In the genomic region with DNA sequence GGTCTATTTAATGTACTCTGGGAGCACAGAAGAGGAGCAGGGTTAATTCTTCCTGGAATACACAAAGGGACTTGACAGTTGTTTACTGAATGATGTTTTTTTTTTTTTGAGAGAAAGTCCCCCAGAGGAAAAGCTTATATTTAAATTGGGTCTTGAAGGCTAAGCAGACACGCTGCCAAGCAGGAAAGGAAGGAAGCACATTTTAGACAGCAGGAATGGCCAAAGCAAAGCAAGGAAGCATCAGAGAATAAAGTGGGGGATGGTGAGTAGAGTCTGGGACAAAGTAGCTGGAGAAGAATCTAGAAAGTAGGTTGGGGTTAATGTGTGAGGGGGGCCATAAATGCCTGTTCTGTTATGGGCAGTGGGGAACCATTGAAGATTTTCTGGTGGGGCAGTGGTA, we compare ENCODE assay signal across 2 cellular contexts.
TF ChIP-seq lines count a peak whose summit lies in the region.

No MANE protein-coding gene starts in this region.

TF ChIP-seq in WTC11, 78 proteins besides CTCF, POLR2A, EP300 and RAD21:
- no peak for TF ChIP-seq IRF2 (CRISPR knock-in tag; IDR thresholded peaks at IDR 0.05; ENCODE audit: borderline replicate concordance, low read depth)
- TF ChIP-seq, protein P1, sequence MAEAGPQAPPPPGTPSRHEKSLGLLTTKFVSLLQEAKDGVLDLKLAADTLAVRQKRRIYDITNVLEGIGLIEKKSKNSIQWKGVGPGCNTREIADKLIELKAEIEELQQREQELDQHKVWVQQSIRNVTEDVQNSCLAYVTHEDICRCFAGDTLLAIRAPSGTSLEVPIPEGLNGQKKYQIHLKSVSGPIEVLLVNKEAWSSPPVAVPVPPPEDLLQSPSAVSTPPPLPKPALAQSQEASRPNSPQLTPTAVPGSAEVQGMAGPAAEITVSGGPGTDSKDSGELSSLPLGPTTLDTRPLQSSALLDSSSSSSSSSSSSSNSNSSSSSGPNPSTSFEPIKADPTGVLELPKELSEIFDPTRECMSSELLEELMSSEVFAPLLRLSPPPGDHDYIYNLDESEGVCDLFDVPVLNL (CRISPR knock-in tag; IDR thresholded peaks at IDR 0.05; ENCODE audit: borderline replicate concordance, low read depth), result no peak
- TF ChIP-seq E2F5 (CRISPR knock-in tag; IDR thresholded peaks at IDR 0.05), result no peak
- no peak for TF ChIP-seq MLX (CRISPR knock-in tag; IDR thresholded peaks at IDR 0.05)
- no peak for TF ChIP-seq FOXK1 (CRISPR knock-in tag; IDR thresholded peaks at IDR 0.05)
- TF ChIP-seq, protein P2, sequence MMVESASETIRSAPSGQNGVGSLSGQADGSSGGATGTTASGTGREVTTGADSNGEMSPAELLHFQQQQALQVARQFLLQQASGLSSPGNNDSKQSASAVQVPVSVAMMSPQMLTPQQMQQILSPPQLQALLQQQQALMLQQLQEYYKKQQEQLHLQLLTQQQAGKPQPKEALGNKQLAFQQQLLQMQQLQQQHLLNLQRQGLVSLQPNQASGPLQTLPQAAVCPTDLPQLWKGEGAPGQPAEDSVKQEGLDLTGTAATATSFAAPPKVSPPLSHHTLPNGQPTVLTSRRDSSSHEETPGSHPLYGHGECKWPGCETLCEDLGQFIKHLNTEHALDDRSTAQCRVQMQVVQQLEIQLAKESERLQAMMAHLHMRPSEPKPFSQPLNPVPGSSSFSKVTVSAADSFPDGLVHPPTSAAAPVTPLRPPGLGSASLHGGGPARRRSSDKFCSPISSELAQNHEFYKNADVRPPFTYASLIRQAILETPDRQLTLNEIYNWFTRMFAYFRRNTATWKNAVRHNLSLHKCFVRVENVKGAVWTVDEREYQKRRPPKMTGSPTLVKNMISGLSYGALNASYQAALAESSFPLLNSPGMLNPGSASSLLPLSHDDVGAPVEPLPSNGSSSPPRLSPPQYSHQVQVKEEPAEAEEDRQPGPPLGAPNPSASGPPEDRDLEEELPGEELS (CRISPR knock-in tag; IDR thresholded peaks at IDR 0.05), result no peak
- TF ChIP-seq STAT6 (CRISPR knock-in tag; conservative IDR thresholded peaks at IDR 0.05; ENCODE audit: low read depth), result no peak

TF ChIP-seq in endothelial cell of umbilical vein, 7 proteins besides CTCF, POLR2A, EP300 and RAD21:
- TF ChIP-seq GATA2 (IDR thresholded peaks at IDR 0.05; ENCODE audit: insufficient read depth, insufficient read length, low read depth, low read length), result no peak
- no peak for TF ChIP-seq POLR2AphosphoS5 (IDR thresholded peaks at IDR 0.05; ENCODE audit: insufficient read depth, low read depth, low read length)
- no peak for TF ChIP-seq JUN (IDR thresholded peaks at IDR 0.05; ENCODE audit: borderline replicate concordance, insufficient read depth, insufficient read length, low read depth)
- TF ChIP-seq FOS (IDR thresholded peaks at IDR 0.05; ENCODE audit: borderline replicate concordance, insufficient read depth, low read length), result no peak
- no peak for TF ChIP-seq EZH2 (IDR thresholded peaks at IDR 0.05; ENCODE audit: borderline replicate concordance, low read depth, low read length, severe bottlenecking)
- no peak for TF ChIP-seq MYC (IDR thresholded peaks at IDR 0.05; ENCODE audit: low read depth, low read length)
- TF ChIP-seq MAX (IDR thresholded peaks at IDR 0.05; ENCODE audit: insufficient read depth, insufficient read length), result no peak
